In the genomic region with DNA sequence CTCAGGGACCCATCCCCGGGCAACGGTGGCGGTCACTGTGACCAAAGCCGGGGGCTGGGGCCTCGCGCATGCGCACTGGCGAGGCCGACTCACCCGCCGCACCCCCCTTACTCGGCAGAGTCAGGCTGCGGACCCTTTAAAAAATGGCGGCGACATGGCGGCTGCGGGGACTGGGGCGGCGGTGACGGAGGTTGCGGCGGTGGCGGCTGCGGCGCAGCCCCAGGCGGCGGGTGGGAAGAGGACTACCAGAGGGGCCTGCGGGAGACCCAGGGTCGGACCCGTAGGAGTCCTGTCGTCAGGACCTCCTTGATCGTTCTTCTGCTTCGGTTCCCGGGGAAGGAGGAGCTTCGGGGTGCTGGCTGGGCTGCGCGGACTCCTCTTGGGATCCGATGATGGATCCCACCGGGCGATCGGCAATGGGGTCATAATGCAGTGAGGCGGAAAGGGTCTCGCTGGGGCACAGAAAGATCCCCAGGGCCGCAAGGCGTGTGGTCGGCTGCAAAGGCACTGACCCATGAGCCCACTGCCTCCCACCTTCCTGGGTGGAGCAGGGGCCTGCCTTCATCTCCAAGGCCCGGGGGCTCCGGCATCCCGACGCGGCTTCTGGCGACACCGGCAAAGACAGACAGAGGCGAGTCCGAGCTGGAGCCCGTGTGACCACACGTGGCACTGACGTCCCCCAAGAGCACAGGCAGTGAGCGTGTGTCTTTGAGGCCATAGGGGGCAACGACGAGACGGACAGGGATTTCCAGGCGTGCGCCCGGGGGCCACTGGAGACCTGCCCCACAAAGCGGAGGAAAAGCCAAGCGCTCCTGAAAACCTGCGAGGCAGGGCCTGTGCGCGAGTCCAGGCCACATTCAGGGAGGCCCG, we compare ENCODE assay signal across 8 cellular contexts.
A peak's percentile ranks its signal among the peaks of the same experiment; 100 is the strongest.
DNase-seq lines count a peak whose midpoint lies in the region; ATAC-seq and TF ChIP-seq lines count a peak whose summit lies in the region.
"Not testable (repeated sequence)": the region's sequence is repeated elsewhere in the genome, so short reads cannot be mapped to it uniquely, and the experiment has no call there.

No MANE protein-coding gene starts in this region.

- not testable (repeated sequence) for H3K27ac ChIP-seq in CD4-positive, alpha-beta T cell (ENCODE audit: low read depth, low read length); left ventricle myocardium inferior (replicated peaks)

- intact Hi-C loops in CD4-positive, alpha-beta T cell (cut with DNase I, micrococcal nuclease); activated CD4-positive, alpha-beta T cell treated with anti-CD3 and anti-CD28 coated beads, Interleukin-2, amount 10 ng/mL, durations not matched to agents 24 days and 14 days (cut with micrococcal nuclease); left ventricle myocardium inferior (cut with micrococcal nuclease); natural killer cell (cut with micrococcal nuclease): not testable (repeated sequence)

- peaks cover 12% of the 10 kb centered on the region for H3K9me3 Mint-ChIP-seq in CD4-positive, alpha-beta T cell
- H3K9me3 Mint-ChIP-seq in activated CD4-positive, alpha-beta T cell treated with anti-CD3 and anti-CD28 coated beads, Interleukin-2, amount 10 ng/mL, durations not matched to agents 24 days and 14 days, result not testable (repeated sequence)
- peaks cover 12% of the 10 kb centered on the region for H3K9me3 Mint-ChIP-seq in activated naive CD8-positive, alpha-beta T cell treated with anti-CD3 and anti-CD28 coated beads for 36 hours
- peaks cover 10 to 18% of the 10 kb centered on the region in 2 donors for H3K9me3 Mint-ChIP-seq in natural killer cell
- H3K9me3 Mint-ChIP-seq in stimulated activated naive CD8-positive, alpha-beta T cell treated with anti-CD3 and anti-CD28 coated beads, Interleukin-15, amount 100 ng/mL, for 72 hours, result peaks cover 11 to 47% of the 10 kb centered on the region in 2 donors

- H3K4me3 ChIP-seq in Jurkat, Clone E6-1 (ENCODE audit: low read length), result peak overlapping the region; percentile 65
- H3K4me3 ChIP-seq in choroid plexus epithelial cell (ENCODE audit: low read depth, low read length) (peak overlapping the region; percentile 54), left ventricle myocardium inferior (peak overlapping the region; percentile 57)

- peak overlapping the region; percentile 43 for H3K27ac Mint-ChIP-seq in CD4-positive, alpha-beta T cell
- peak overlapping the region; percentile 80 for H3K27ac Mint-ChIP-seq in activated CD4-positive, alpha-beta T cell treated with anti-CD3 and anti-CD28 coated beads, Interleukin-2, amount 10 ng/mL, durations not matched to agents 24 days and 14 days
- H3K27ac Mint-ChIP-seq in activated naive CD8-positive, alpha-beta T cell treated with anti-CD3 and anti-CD28 coated beads for 36 hours, result peak overlapping the region; percentile 62
- not testable (repeated sequence) for H3K27ac Mint-ChIP-seq in natural killer cell
- H3K27ac Mint-ChIP-seq in stimulated activated naive CD8-positive, alpha-beta T cell treated with anti-CD3 and anti-CD28 coated beads, Interleukin-15, amount 100 ng/mL, for 72 hours, result peak overlapping the region in 1 of 2 donors; percentile 12

- POLR2A ChIA-PET in CD4-positive, alpha-beta T cell (lab: Charles Lee), result not testable (repeated sequence)

- not testable (repeated sequence) for H3K4me1 Mint-ChIP-seq in CD4-positive, alpha-beta T cell (ENCODE audit: low read depth); activated CD4-positive, alpha-beta T cell treated with anti-CD3 and anti-CD28 coated beads, Interleukin-2, amount 10 ng/mL, durations not matched to agents 24 days and 14 days; activated naive CD8-positive, alpha-beta T cell treated with anti-CD3 and anti-CD28 coated beads for 36 hours; natural killer cell; stimulated activated naive CD8-positive, alpha-beta T cell treated with anti-CD3 and anti-CD28 coated beads, Interleukin-15, amount 100 ng/mL, for 72 hours

- not testable (repeated sequence) for TF ChIP-seq CTCF in CD4-positive, alpha-beta T cell (IDR thresholded peaks at IDR 0.05); choroid plexus epithelial cell (conservative IDR thresholded peaks at IDR 0.05; ENCODE audit: low read depth, low read length); left ventricle myocardium inferior (IDR thresholded peaks at IDR 0.05; ENCODE audit: borderline replicate concordance); natural killer cell (IDR thresholded peaks at IDR 0.05)

- H3K4me3 Mint-ChIP-seq in CD4-positive, alpha-beta T cell, result peak overlapping the region; percentile 81
- H3K4me3 Mint-ChIP-seq in activated CD4-positive, alpha-beta T cell treated with anti-CD3 and anti-CD28 coated beads, Interleukin-2, amount 10 ng/mL, durations not matched to agents 24 days and 14 days, result peak overlapping the region; percentile 87
- H3K4me3 Mint-ChIP-seq in activated naive CD8-positive, alpha-beta T cell treated with anti-CD3 and anti-CD28 coated beads for 36 hours, result peak overlapping the region; percentile 80
- peak overlapping the region; percentile 64 for H3K4me3 Mint-ChIP-seq in natural killer cell
- H3K4me3 Mint-ChIP-seq in stimulated activated naive CD8-positive, alpha-beta T cell treated with anti-CD3 and anti-CD28 coated beads, Interleukin-15, amount 100 ng/mL, for 72 hours, result peak overlapping the region; percentile 81 to 82

- CTCF ChIA-PET in CD4-positive, alpha-beta T cell (lab: Charles Lee), result not testable (repeated sequence)

- not testable (repeated sequence) for ATAC-seq in CD4-positive, alpha-beta T cell (ENCODE audit: poor library complexity); natural killer cell; stimulated activated naive CD8-positive, alpha-beta T cell treated with anti-CD3 and anti-CD28 coated beads, Interleukin-15, amount 100 ng/mL, for 72 hours

- not testable (repeated sequence) for H3K4me1 ChIP-seq in left ventricle myocardium inferior

- not testable (repeated sequence) for H3K36me3 ChIP-seq in left ventricle myocardium inferior

- not testable (repeated sequence) for H3K27me3 ChIP-seq in CD4-positive, alpha-beta T cell (ENCODE audit: control insufficient read depth, insufficient read depth, low read length); left ventricle myocardium inferior (ENCODE audit: low read depth)

- H3K27me3 Mint-ChIP-seq in CD4-positive, alpha-beta T cell; activated CD4-positive, alpha-beta T cell treated with anti-CD3 and anti-CD28 coated beads, Interleukin-2, amount 10 ng/mL, durations not matched to agents 24 days and 14 days; activated naive CD8-positive, alpha-beta T cell treated with anti-CD3 and anti-CD28 coated beads for 36 hours; natural killer cell (ENCODE audit: low read depth in 2 of 2); stimulated activated naive CD8-positive, alpha-beta T cell treated with anti-CD3 and anti-CD28 coated beads, Interleukin-15, amount 100 ng/mL, for 72 hours: not testable (repeated sequence)

- not testable (repeated sequence) for H3K36me3 Mint-ChIP-seq in CD4-positive, alpha-beta T cell (ENCODE audit: low read depth); activated CD4-positive, alpha-beta T cell treated with anti-CD3 and anti-CD28 coated beads, Interleukin-2, amount 10 ng/mL, durations not matched to agents 24 days and 14 days (ENCODE audit: low read depth); activated naive CD8-positive, alpha-beta T cell treated with anti-CD3 and anti-CD28 coated beads for 36 hours; natural killer cell

- peak in 1 of 10 experiments; percentile 8 for DNase-seq in CD4-positive, alpha-beta T cell
- DNase-seq in Jurkat, Clone E6-1 (ENCODE audit: low read depth, low spot score), result peak; percentile 27
- DNase-seq in activated CD4-positive, alpha-beta T cell treated with anti-CD3 and anti-CD28 coated beads, Interleukin-2, amount 10 ng/mL, durations not matched to agents 24 days and 14 days, result peak; percentile 76
- DNase-seq in activated naive CD8-positive, alpha-beta T cell treated with anti-CD3 and anti-CD28 coated beads for 36 hours, result peak; percentile 41
- DNase-seq in choroid plexus epithelial cell (ENCODE audit: low read depth); left ventricle myocardium inferior; natural killer cell: not testable (repeated sequence)
- DNase-seq in stimulated activated naive CD8-positive, alpha-beta T cell treated with anti-CD3 and anti-CD28 coated beads, Interleukin-15, amount 100 ng/mL, for 72 hours, result peak in 1 of 2 donors; percentile 38

- H3K9me3 ChIP-seq in CD4-positive, alpha-beta T cell (ENCODE audit: control insufficient read depth, low read length), result not testable (repeated sequence)
- H3K9me3 ChIP-seq in left ventricle myocardium inferior (replicated peaks), result peaks cover 41% of the 10 kb centered on the region
